9 cellular contexts compared by ENCODE assay signal in the genomic region with DNA sequence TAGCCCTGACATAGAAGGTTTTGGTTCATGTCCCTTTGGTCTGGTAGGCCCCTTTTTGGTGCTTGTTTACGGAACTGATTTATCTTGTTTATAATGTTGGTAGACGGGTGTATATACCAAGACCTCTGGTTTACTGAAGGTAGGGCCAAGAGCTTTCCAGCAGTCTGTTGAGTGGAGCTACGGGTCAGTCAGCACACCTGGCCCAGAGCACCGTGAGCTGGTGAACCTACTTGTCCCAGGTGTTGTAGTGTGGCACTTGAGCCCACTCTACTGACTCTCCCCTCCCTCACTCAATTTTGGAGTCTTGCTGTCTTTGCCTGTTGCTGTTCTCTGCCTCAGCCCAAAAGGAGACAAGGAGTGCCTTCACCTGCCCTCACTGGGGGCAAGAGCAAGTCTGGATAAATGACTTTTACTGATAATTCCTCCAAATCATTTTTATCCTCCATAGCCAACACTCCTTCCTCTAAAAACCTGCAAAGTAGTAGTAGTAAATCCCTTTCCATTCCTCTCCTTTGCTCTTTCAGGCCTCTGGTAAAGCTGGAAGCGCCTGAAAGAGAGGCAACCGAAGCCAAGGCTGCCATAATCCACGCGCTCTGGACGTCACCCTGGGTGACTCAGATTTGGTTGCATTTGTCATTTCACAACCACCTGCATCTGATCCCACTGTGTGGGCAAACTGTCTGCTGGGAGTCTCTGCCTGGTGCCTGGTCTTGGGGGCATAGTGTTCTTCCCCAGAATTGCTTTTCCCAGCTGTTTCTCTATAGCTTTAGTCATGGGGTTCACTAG. TPM values are rescaled to one million over a fixed set of nuclear protein-coding genes. Genes with fewer than 3 reads are reported as not detected.
DNase-seq lines count a peak whose midpoint lies in the region; ATAC-seq and FAIRE-seq lines count a peak whose summit lies in the region.
"Had no signal": no experiment of that assay in that cellular context is flagged by ENCODE, and none has a peak within 500 bp of the region (broad histone marks: within the 10 kb centered on the region; RNA-seq: fewer than 3 reads in every experiment).

No MANE protein-coding gene starts in this region.

- H3K9me3 ChIP-seq in right cardiac atrium (ENCODE audit: control insufficient read depth, low read length) (no peaks in the 10 kb centered on the region), subcutaneous abdominal adipose tissue (ENCODE audit: control insufficient read depth in 5 of 5, low read length in 5 of 5) (no peaks in the 10 kb centered on the region)

- ATAC-seq in right cardiac atrium (peak; percentile 29 to 72), GM18498 (IDR thresholded peaks at IDR 0.05; ENCODE audit: unreplicated experiment) (no peak)

- FAIRE-seq in frontal cortex (lab: Jason Lieb, UNC) = no peak

- H3K4me1 ChIP-seq in right cardiac atrium (ENCODE audit: control insufficient read depth, insufficient read depth, low read length) (peaks cover 4% of the 10 kb centered on the region), subcutaneous abdominal adipose tissue (ENCODE audit: control insufficient read depth in 5 of 5, insufficient read depth in 5 of 5, low read length in 5 of 5) (peaks cover 5 to 46% (median 29%) of the 10 kb centered on the region in 5 donors)

- H3K27me3 ChIP-seq in right cardiac atrium (ENCODE audit: control insufficient read depth, insufficient read depth) = no peaks in the 10 kb centered on the region
- H3K27me3 ChIP-seq in subcutaneous abdominal adipose tissue (ENCODE audit: control insufficient read depth in 5 of 5, insufficient read depth in 4 of 5, low read length in 5 of 5) = no peaks in the 10 kb centered on the region

- H3K27ac ChIP-seq in right cardiac atrium (ENCODE audit: low read length) = peak overlapping the region; percentile 48
- peak overlapping the region; percentile 94 for H3K27ac ChIP-seq in subcutaneous abdominal adipose tissue (ENCODE audit: low read depth, low read length)
- H3K27ac ChIP-seq: VCaP had no signal

- peak; percentile 71 for DNase-seq in activated CD8-positive, alpha-beta memory T cell treated with anti-CD3 and anti-CD28 coated beads, Interleukin-2, amount 50 U/mL, for 48 hours
- DNase-seq in activated CD8-positive, alpha-beta memory T cell treated with anti-CD3 and anti-CD28 coated beads, Interleukin-2, amount 50 U/mL, for 4 hours = no peak
- DNase-seq in activated CD4-positive, alpha-beta T cell treated with anti-CD3 and anti-CD28 coated beads, Interleukin-2, amount 50 U/mL, for 48 hours = peak; percentile 39 to 60
- peak in 1 of 3 donors; percentile 53 for DNase-seq in right cardiac atrium
- DNase-seq in frontal cortex (ENCODE audit: low spot score in 2 of 2) = no peak
- no peak for DNase-seq in NCI-H446 (lab: John Stamatoyannopoulos, UW)

- H3K4me3 ChIP-seq in right cardiac atrium (ENCODE audit: low read length) (no peak overlapping the region), subcutaneous abdominal adipose tissue (ENCODE audit: low read depth in 1 of 5, low read length in 5 of 5) (no peak overlapping the region)

- intact Hi-C loops in right cardiac atrium (cut with DNase I) = no loop called here

- H3K9ac ChIP-seq in subcutaneous abdominal adipose tissue (ENCODE audit: low read length in 5 of 5) = peak overlapping the region; percentile 0 to 73 (median 26)

- peaks cover 0 to 9% (median 3%) of the 10 kb centered on the region in 5 donors for H3K36me3 ChIP-seq in subcutaneous abdominal adipose tissue (ENCODE audit: control insufficient read depth in 5 of 5, insufficient read depth in 5 of 5, low read length in 5 of 5)

- WGBS in right cardiac atrium = 78% methylated on average over 9 of the region's 9 CpGs

RNA-seq across cellular contexts. Expression of gene RREB1, which starts 22.2 kb away (rescaled TPM):
- 10 to 100 TPM; 35.3 to 40.4 (median 38.0) TPM for total RNA-seq in right cardiac atrium
- polyA plus RNA-seq in right cardiac atrium = 7.8 TPM
- total RNA-seq in frontal cortex = 1.6 TPM

Comparison
In these comparisons a context has a peak if more than half of its experiments do, and no peak if none do; other contexts are left out.
1. DNase-seq: peak in activated CD8-positive, alpha-beta memory T cell treated with anti-CD3 and anti-CD28 coated beads, Interleukin-2, amount 50 U/mL, for 48 hours (single experiment) and activated CD4-positive, alpha-beta T cell treated with anti-CD3 and anti-CD28 coated beads, Interleukin-2, amount 50 U/mL, for 48 hours (2 of 2); none in activated CD8-positive, alpha-beta memory T cell treated with anti-CD3 and anti-CD28 coated beads, Interleukin-2, amount 50 U/mL, for 4 hours (single experiment), frontal cortex (0 of 2) and NCI-H446 (0 of 2).
2. RNA of gene RREB1, which starts 22.2 kb away (total RNA-seq): 35.3 to 40.4 TPM in right cardiac atrium; 1.6 TPM in frontal cortex (single experiment); every median in the first group is over 10 times any median in the second.